Comparison of ENCODE assay signal across 1 cellular context in the genomic region with DNA sequence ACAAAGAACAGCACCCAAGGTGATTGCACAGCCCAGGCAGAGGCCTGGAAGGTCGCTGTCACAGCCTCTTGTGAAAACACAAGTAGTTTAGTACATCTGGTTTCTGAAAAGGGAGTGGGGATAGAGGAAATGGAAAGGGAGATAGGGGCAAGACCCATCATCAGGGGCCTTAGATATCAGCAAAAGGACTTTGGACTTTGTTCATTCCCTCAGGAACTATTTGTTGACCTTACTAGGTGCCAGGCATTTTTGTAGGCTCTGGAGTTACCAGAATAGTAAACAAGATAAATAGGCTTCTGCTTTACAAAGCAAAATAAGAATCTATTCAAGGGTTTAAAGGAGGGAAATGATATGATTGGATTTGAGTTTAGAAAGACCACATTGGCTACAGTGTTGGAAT.
TF ChIP-seq lines count a peak whose summit lies in the region.

No MANE protein-coding gene starts in this region.

TF ChIP-seq in HepG2, 621 proteins besides CTCF, POLR2A, EP300 and RAD21 (continued from another document and continues in another):
- TF ChIP-seq, protein P1, sequence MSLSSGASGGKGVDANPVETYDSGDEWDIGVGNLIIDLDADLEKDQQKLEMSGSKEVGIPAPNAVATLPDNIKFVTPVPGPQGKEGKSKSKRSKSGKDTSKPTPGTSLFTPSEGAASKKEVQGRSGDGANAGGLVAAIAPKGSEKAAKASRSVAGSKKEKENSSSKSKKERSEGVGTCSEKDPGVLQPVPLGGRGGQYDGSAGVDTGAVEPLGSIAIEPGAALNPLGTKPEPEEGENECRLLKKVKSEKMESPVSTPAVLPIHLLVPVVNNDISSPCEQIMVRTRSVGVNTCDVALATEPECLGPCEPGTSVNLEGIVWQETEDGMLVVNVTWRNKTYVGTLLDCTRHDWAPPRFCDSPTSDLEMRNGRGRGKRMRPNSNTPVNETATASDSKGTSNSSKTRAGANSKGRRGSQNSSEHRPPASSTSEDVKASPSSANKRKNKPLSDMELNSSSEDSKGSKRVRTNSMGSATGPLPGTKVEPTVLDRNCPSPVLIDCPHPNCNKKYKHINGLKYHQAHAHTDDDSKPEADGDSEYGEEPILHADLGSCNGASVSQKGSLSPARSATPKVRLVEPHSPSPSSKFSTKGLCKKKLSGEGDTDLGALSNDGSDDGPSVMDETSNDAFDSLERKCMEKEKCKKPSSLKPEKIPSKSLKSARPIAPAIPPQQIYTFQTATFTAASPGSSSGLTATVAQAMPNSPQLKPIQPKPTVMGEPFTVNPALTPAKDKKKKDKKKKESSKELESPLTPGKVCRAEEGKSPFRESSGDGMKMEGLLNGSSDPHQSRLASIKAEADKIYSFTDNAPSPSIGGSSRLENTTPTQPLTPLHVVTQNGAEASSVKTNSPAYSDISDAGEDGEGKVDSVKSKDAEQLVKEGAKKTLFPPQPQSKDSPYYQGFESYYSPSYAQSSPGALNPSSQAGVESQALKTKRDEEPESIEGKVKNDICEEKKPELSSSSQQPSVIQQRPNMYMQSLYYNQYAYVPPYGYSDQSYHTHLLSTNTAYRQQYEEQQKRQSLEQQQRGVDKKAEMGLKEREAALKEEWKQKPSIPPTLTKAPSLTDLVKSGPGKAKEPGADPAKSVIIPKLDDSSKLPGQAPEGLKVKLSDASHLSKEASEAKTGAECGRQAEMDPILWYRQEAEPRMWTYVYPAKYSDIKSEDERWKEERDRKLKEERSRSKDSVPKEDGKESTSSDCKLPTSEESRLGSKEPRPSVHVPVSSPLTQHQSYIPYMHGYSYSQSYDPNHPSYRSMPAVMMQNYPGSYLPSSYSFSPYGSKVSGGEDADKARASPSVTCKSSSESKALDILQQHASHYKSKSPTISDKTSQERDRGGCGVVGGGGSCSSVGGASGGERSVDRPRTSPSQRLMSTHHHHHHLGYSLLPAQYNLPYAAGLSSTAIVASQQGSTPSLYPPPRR (CRISPR knock-in tag; IDR thresholded peaks at IDR 0.05; ENCODE audit: borderline replicate concordance): 0 out of 2 replicates have a peak, but pooled peaks have one; percentile 41
- TF ChIP-seq ZSCAN22 (CRISPR knock-in tag; IDR thresholded peaks at IDR 0.05) (no peak), NFYC (CRISPR knock-in tag; IDR thresholded peaks at IDR 0.05) (0 out of 2 replicates have a peak, but pooled peaks have one; percentile 24), ARID5B (CRISPR knock-in tag; IDR thresholded peaks at IDR 0.05) (peak; percentile 91), POGZ (CRISPR knock-in tag; IDR thresholded peaks at IDR 0.05) (peak; percentile 81; the same call in 1 of the 2 replicates), NR2F6 (IDR thresholded peaks at IDR 0.05) (peak; percentile 54), NR2F6 (CRISPR knock-in tag; IDR thresholded peaks at IDR 0.05) (peak; percentile 46; the same call in 1 of the 2 replicates), HNF4G (IDR thresholded peaks at IDR 0.05; ENCODE audit: borderline replicate concordance, low read depth, low read length) (peak; percentile 87), HNF4G (CRISPR knock-in tag; IDR thresholded peaks at IDR 0.05; ENCODE audit: borderline replicate concordance, low read depth) (no peak; the same call in 1 of the 2 replicates), ZNF354B (CRISPR knock-in tag; IDR thresholded peaks at IDR 0.05) (no peak), PLRG1 (conservative IDR thresholded peaks at IDR 0.05) (no peak), HMG20A (CRISPR knock-in tag; IDR thresholded peaks at IDR 0.05; ENCODE audit: borderline replicate concordance) (peak; percentile 84; the same call in 1 of the 2 replicates), KLF12 (CRISPR knock-in tag; IDR thresholded peaks at IDR 0.05; ENCODE audit: borderline replicate concordance) (no peak), NR3C1 (CRISPR knock-in tag; IDR thresholded peaks at IDR 0.05) (no peak), TEAD3 (CRISPR knock-in tag; optimal IDR thresholded peaks at IDR 0.05; ENCODE audit: borderline replicate concordance) (peak; percentile 75), SMC3 (IDR thresholded peaks at IDR 0.05; ENCODE audit: low read length) (peak; percentile 10; the same call in 1 of the 2 replicates), ZNF558 (CRISPR knock-in tag; IDR thresholded peaks at IDR 0.05; ENCODE audit: borderline replicate concordance) (no peak), FOXO1 (CRISPR knock-in tag; IDR thresholded peaks at IDR 0.05) (peak; percentile 52; the same call in 1 of the 2 replicates), NCOA2 (CRISPR knock-in tag; IDR thresholded peaks at IDR 0.05) (peak; percentile 81), ZNF720 (CRISPR knock-in tag; IDR thresholded peaks at IDR 0.05) (no peak), MED1 (CRISPR knock-in tag; IDR thresholded peaks at IDR 0.05) (peak; percentile 68), SRF (IDR thresholded peaks at IDR 0.05; ENCODE audit: low read depth, low read length) (no peak), FOXP1 (IDR thresholded peaks at IDR 0.05) (peak; percentile 61; the same call in 1 of the 2 replicates), FOXP1 (CRISPR knock-in tag; IDR thresholded peaks at IDR 0.05) (peak; percentile 91), FOSL2 (CRISPR knock-in tag; IDR thresholded peaks at IDR 0.05) (peak; percentile 7; the same call in 1 of the 2 replicates), SNAI1 (CRISPR knock-in tag; IDR thresholded peaks at IDR 0.05; ENCODE audit: borderline replicate concordance) (no peak), HNF4A (CRISPR knock-in tag; IDR thresholded peaks at IDR 0.05) (peak; percentile 92), ZNF431 (CRISPR knock-in tag; IDR thresholded peaks at IDR 0.05; ENCODE audit: borderline replicate concordance, low read depth) (no peak), ZNF343 (CRISPR knock-in tag; IDR thresholded peaks at IDR 0.05) (no peak), NR2F2 (IDR thresholded peaks at IDR 0.05; ENCODE audit: borderline replicate concordance, low read depth) (peak; percentile 55; the same call in 1 of the 2 replicates), ZNF207 (IDR thresholded peaks at IDR 0.05; ENCODE audit: borderline replicate concordance) (no peak), SMARCC2 (IDR thresholded peaks at IDR 0.05) (0 out of 2 replicates have a peak, but pooled peaks have one; percentile 29), ZNF614 (CRISPR knock-in tag; IDR thresholded peaks at IDR 0.05; ENCODE audit: borderline replicate concordance) (no peak), FOXJ3 (CRISPR knock-in tag; IDR thresholded peaks at IDR 0.05; ENCODE audit: borderline replicate concordance) (peak; percentile 63; the same call in 1 of the 2 replicates), SOX6 (IDR thresholded peaks at IDR 0.05) (no peak), SOX6 (CRISPR knock-in tag; IDR thresholded peaks at IDR 0.05) (peak; percentile 69), NR2F1 (CRISPR knock-in tag; IDR thresholded peaks at IDR 0.05) (peak in 1 of 2 experiments; percentile 38; a peak in 1 of 4 replicates), ESRRA (CRISPR knock-in tag; IDR thresholded peaks at IDR 0.05; ENCODE audit: low read depth) (0 out of 2 replicates have a peak, but pooled peaks have one; percentile 28), MTA1 (CRISPR knock-in tag; IDR thresholded peaks at IDR 0.05; ENCODE audit: borderline replicate concordance) (no peak), ASH2L (IDR thresholded peaks at IDR 0.05; ENCODE audit: insufficient read length, low read depth, low read length) (peak; percentile 41), ZNF816 (CRISPR knock-in tag; IDR thresholded peaks at IDR 0.05; ENCODE audit: borderline replicate concordance) (peak; percentile 42; the same call in 1 of the 2 replicates), ZNF83 (CRISPR knock-in tag; IDR thresholded peaks at IDR 0.05; ENCODE audit: borderline replicate concordance) (no peak), RXRB (CRISPR knock-in tag; IDR thresholded peaks at IDR 0.05; ENCODE audit: borderline replicate concordance) (peak; percentile 50; the same call in 1 of the 2 replicates), PHB2 (IDR thresholded peaks at IDR 0.05; ENCODE audit: partially characterized antibody) (no peak), ZFY (CRISPR knock-in tag; IDR thresholded peaks at IDR 0.05) (no peak), GATAD2A (CRISPR knock-in tag; IDR thresholded peaks at IDR 0.05) (peak; percentile 86), RARA (CRISPR knock-in tag; IDR thresholded peaks at IDR 0.05) (peak; percentile 55)
- TF ChIP-seq, protein P2, sequence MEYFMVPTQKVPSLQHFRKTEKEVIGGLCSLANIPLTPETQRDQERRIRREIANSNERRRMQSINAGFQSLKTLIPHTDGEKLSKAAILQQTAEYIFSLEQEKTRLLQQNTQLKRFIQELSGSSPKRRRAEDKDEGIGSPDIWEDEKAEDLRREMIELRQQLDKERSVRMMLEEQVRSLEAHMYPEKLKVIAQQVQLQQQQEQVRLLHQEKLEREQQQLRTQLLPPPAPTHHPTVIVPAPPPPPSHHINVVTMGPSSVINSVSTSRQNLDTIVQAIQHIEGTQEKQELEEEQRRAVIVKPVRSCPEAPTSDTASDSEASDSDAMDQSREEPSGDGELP (IDR thresholded peaks at IDR 0.05; ENCODE audit: borderline replicate concordance, low read depth): no peak
- TF ChIP-seq, protein P3, sequence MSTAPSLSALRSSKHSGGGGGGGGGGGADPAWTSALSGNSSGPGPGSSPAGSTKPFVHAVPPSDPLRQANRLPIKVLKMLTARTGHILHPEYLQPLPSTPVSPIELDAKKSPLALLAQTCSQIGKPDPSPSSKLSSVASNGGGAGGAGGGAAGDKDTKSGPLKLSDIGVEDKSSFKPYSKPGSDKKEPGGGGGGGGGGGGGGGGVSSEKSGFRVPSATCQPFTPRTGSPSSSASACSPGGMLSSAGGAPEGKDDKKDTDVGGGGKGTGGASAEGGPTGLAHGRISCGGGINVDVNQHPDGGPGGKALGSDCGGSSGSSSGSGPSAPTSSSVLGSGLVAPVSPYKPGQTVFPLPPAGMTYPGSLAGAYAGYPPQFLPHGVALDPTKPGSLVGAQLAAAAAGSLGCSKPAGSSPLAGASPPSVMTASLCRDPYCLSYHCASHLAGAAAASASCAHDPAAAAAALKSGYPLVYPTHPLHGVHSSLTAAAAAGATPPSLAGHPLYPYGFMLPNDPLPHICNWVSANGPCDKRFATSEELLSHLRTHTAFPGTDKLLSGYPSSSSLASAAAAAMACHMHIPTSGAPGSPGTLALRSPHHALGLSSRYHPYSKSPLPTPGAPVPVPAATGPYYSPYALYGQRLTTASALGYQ (CRISPR knock-in tag; IDR thresholded peaks at IDR 0.05): no peak
- TF ChIP-seq, protein P4, sequence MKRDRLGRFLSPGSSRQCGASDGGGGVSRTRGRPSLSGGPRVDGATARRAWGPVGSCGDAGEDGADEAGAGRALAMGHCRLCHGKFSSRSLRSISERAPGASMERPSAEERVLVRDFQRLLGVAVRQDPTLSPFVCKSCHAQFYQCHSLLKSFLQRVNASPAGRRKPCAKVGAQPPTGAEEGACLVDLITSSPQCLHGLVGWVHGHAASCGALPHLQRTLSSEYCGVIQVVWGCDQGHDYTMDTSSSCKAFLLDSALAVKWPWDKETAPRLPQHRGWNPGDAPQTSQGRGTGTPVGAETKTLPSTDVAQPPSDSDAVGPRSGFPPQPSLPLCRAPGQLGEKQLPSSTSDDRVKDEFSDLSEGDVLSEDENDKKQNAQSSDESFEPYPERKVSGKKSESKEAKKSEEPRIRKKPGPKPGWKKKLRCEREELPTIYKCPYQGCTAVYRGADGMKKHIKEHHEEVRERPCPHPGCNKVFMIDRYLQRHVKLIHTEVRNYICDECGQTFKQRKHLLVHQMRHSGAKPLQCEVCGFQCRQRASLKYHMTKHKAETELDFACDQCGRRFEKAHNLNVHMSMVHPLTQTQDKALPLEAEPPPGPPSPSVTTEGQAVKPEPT (CRISPR knock-in tag; IDR thresholded peaks at IDR 0.05; ENCODE audit: low read depth): no peak
- TF ChIP-seq, protein P5, sequence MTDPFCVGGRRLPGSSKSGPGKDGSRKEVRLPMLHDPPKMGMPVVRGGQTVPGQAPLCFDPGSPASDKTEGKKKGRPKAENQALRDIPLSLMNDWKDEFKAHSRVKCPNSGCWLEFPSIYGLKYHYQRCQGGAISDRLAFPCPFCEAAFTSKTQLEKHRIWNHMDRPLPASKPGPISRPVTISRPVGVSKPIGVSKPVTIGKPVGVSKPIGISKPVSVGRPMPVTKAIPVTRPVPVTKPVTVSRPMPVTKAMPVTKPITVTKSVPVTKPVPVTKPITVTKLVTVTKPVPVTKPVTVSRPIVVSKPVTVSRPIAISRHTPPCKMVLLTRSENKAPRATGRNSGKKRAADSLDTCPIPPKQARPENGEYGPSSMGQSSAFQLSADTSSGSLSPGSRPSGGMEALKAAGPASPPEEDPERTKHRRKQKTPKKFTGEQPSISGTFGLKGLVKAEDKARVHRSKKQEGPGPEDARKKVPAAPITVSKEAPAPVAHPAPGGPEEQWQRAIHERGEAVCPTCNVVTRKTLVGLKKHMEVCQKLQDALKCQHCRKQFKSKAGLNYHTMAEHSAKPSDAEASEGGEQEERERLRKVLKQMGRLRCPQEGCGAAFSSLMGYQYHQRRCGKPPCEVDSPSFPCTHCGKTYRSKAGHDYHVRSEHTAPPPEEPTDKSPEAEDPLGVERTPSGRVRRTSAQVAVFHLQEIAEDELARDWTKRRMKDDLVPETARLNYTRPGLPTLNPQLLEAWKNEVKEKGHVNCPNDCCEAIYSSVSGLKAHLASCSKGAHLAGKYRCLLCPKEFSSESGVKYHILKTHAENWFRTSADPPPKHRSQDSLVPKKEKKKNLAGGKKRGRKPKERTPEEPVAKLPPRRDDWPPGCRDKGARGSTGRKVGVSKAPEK (CRISPR knock-in tag; IDR thresholded peaks at IDR 0.05; ENCODE audit: borderline replicate concordance): no peak
